ENCODE assay signal across 26 cellular contexts in the genomic region with DNA sequence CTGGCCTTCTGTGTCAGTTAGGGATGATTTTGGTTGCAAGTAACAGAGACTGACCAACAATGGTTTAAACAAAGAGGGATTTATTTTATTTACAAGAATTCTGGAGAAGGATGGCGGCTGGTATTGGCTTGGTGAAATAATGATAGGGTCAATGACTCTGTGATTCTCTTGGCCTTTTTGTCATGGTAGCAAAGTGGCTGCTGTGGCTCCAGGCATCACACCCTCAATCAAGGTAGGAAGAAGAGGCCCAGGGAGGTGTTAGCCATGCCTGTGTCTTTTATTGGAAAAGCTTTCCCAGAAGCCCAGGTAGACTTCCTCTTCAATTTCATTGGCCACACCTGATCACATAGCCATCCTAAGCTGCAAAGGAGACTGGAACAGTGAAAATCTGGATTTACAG. TPM values are rescaled to one million over a fixed set of nuclear protein-coding genes. Genes with fewer than 3 reads are reported as not detected.
DNase-seq lines count a peak whose midpoint lies in the region; ATAC-seq, FAIRE-seq and TF ChIP-seq lines count a peak whose summit lies in the region.
"Had no signal": no experiment of that assay in that cellular context is flagged by ENCODE, and none has a peak within 500 bp of the region (broad histone marks: within the 10 kb centered on the region; RNA-seq: fewer than 3 reads in every experiment).

No MANE protein-coding gene starts in this region.

- H3K4me3 Mint-ChIP-seq in H9: no peak overlapping the region
- H3K4me3 Mint-ChIP-seq in endothelial cell (ENCODE audit: unreplicated experiment): peak overlapping the region; percentile 51
- H3K4me3 Mint-ChIP-seq: CD4-positive, alpha-beta memory T cell had no signal

- no peak overlapping the region for H2BK5ac ChIP-seq in H9 (ENCODE audit: insufficient read length, low read length)

- H3K4me1 ChIP-seq in A549 (peaks cover 32% of the 10 kb centered on the region), H9 (ENCODE audit: insufficient read depth, low read length) (peaks cover 13% of the 10 kb centered on the region; the same call in 1 of the 2 replicates), RWPE2 (ENCODE audit: insufficient read depth, poor library complexity, severe bottlenecking) (peaks cover 19% of the 10 kb centered on the region)

- H3K27me3 ChIP-seq in H9 (ENCODE audit: insufficient read depth, low read length) (no peaks in the 10 kb centered on the region), RWPE2 (ENCODE audit: insufficient read depth, poor library complexity, severe bottlenecking) (no peaks in the 10 kb centered on the region)
- H3K27me3 ChIP-seq: MG63 had no signal

- H4K91ac ChIP-seq in H9 (ENCODE audit: insufficient read length, low read depth, low read length): peak overlapping the region; percentile 53

- DNase-seq in A549 (ENCODE audit: low read depth in 1 of 2, low spot score in 1 of 2) (no peak), H9 (no peak), RWPE2 (ENCODE audit: low spot score) (no peak), endothelial cell (ENCODE audit: low spot score) (no peak)
- no peak for DNase-seq in activated CD4-positive, alpha-beta T cell treated with anti-CD3 and anti-CD28 coated beads for 1 hour
- DNase-seq: C1 segment of cervical spinal cord; CD4-positive, alpha-beta memory T cell; COR-L47; DMS53; GOT3; KG1; NCI-H1105 treated with DMSO at 0.1 percent for 48 hours; NCI-H2029; NCI-H446; NCI-H524 treated with DMSO at 0.1 percent for 48 hours; NCI-H774; Right ventricle myocardium superior had no signal

- no peak overlapping the region for H4K5ac ChIP-seq in H9 (ENCODE audit: insufficient read length, low read depth, low read length)

- H3K9me3 Mint-ChIP-seq in H9: peaks cover 0 to 4% of the 10 kb centered on the region in 2 experiments; a peak in 3 of 5 replicates
- H3K9me3 Mint-ChIP-seq in endothelial cell (ENCODE audit: unreplicated experiment): no peaks in the 10 kb centered on the region
- H3K9me3 Mint-ChIP-seq: CD4-positive, alpha-beta memory T cell had no signal

- H3K4me2 ChIP-seq in A549: peak overlapping the region; percentile 47
- H3K4me2 ChIP-seq in H9 (ENCODE audit: insufficient read depth, insufficient read length, low read length): no peak overlapping the region

- ATAC-seq in A549 (no peak), RWPE2 (ENCODE audit: low read depth) (no peak), GM18511 (IDR thresholded peaks at IDR 0.05; ENCODE audit: unreplicated experiment) (no peak), HG03460 (IDR thresholded peaks at IDR 0.05; ENCODE audit: unreplicated experiment) (no peak), GM21529 (IDR thresholded peaks at IDR 0.05; ENCODE audit: unreplicated experiment) (no peak)

- H3T11ph ChIP-seq in H9 (ENCODE audit: low read length): no peak overlapping the region

- peak overlapping the region; percentile 47 to 73; a peak in 5 of 6 replicates for H3K27ac ChIP-seq in A549
- no peak overlapping the region for H3K27ac ChIP-seq in H9 (ENCODE audit: insufficient read length, low read depth, low read length)
- H3K27ac ChIP-seq in RWPE2 (ENCODE audit: poor library complexity, severe bottlenecking): peak overlapping the region; percentile 54
- H3K27ac ChIP-seq: SK-N-MC had no signal

- no peak for TF ChIP-seq EP300 in A549 (IDR thresholded peaks at IDR 0.05)

- H3K4me3 ChIP-seq in A549 (no peak overlapping the region), RWPE2 (ENCODE audit: severe bottlenecking) (no peak overlapping the region)
- H3K4me3 ChIP-seq: MG63, SK-N-MC had no signal

- TF ChIP-seq CTCF in A549 (IDR thresholded peaks at IDR 0.05): no peak
- no peak for TF ChIP-seq CTCF in H9 (conservative IDR thresholded peaks at IDR 0.05)
- TF ChIP-seq CTCF in RWPE2 (IDR thresholded peaks at IDR 0.05; ENCODE audit: poor library complexity, severe bottlenecking): no peak
- no peak for TF ChIP-seq CTCF in endothelial cell (IDR thresholded peaks at IDR 0.05; ENCODE audit: unreplicated experiment)

- H3K56ac ChIP-seq in H9 (ENCODE audit: insufficient read length, low read depth, low read length): no peak overlapping the region

- no peak overlapping the region for H2BK12ac ChIP-seq in H9 (ENCODE audit: insufficient read length, low read depth, low read length)

- H3K27ac Mint-ChIP-seq in H9: no peak overlapping the region
- no peak overlapping the region for H3K27ac Mint-ChIP-seq in endothelial cell (ENCODE audit: unreplicated experiment)
- H3K27ac Mint-ChIP-seq: CD4-positive, alpha-beta memory T cell had no signal

- H2AK5ac ChIP-seq in H9 (ENCODE audit: insufficient read length, low read length): no peak overlapping the region

- no peaks in the 10 kb centered on the region for H3K36me3 ChIP-seq in RWPE2 (ENCODE audit: low read depth)

- no peak overlapping the region for H2BK20ac ChIP-seq in H9 (ENCODE audit: low read depth, low read length, poor library complexity, severe bottlenecking)

- H3K4me1 Mint-ChIP-seq in H9 (peaks cover 40 to 46% of the 10 kb centered on the region in 2 experiments), endothelial cell (ENCODE audit: unreplicated experiment) (no peaks in the 10 kb centered on the region)

- H3K9ac ChIP-seq in H9 (ENCODE audit: extremely low read depth, insufficient read length, low read length): no peak overlapping the region

- no peak for TF ChIP-seq POLR2A in A549 (IDR thresholded peaks at IDR 0.05; ENCODE audit: low read length)

- H3K79me2 ChIP-seq in H9 (ENCODE audit: insufficient read depth, low read length): no peaks in the 10 kb centered on the region

- H3K18ac ChIP-seq in H9 (ENCODE audit: insufficient read length, low read depth, low read length): no peak overlapping the region

- no peak overlapping the region for H3K23ac ChIP-seq in H9 (ENCODE audit: insufficient read length, low read depth, low read length)

- H4K8ac ChIP-seq in H9 (replicated peaks; ENCODE audit: insufficient read length, low read depth, low read length): no peak overlapping the region

- POLR2A ChIA-PET in A549 (lab: Yijun Ruan, JAX): no interaction called here

- H4K20me1 ChIP-seq in H9 (ENCODE audit: control insufficient read depth, insufficient read depth, insufficient read length): no peaks in the 10 kb centered on the region

- H2BK15ac ChIP-seq in H9 (ENCODE audit: low read depth, low read length): no peak overlapping the region; the same call in 1 of the 2 replicates

- H2AFZ ChIP-seq in H9 (ENCODE audit: low read length): no peak overlapping the region

- WGBS in A549 (ENCODE audit: missing lambda C conversion rate): 93% methylated on average over 1 of the region's 1 CpG
- WGBS in H9 (ENCODE audit: extremely low coverage, insufficient read length, low lambda C conversion rate): no CpG with 5 or more reads among the region's 1 CpG

- H3K9me3 ChIP-seq in A549 (no peaks in the 10 kb centered on the region), H9 (ENCODE audit: control insufficient read depth, low read depth, low read length) (no peaks in the 10 kb centered on the region), RWPE2 (ENCODE audit: severe bottlenecking) (no peaks in the 10 kb centered on the region)
- H3K9me3 ChIP-seq: MG63 had no signal

- no peak for TF ChIP-seq RAD21 in A549 (conservative IDR thresholded peaks at IDR 0.05 in 1 of 2, IDR thresholded peaks at IDR 0.05 in 1 of 2)

- no peak for FAIRE-seq in A549 (lab: Jason Lieb, UNC)
- FAIRE-seq: GM18507 had no signal

- H3K79me1 ChIP-seq in H9 (ENCODE audit: insufficient read depth, low read depth, low read length, poor library complexity, severe bottlenecking): no peaks in the 10 kb centered on the region

- H3K14ac ChIP-seq in H9 (ENCODE audit: insufficient read depth, low read length): peak overlapping the region; percentile 35; the same call in 1 of the 2 replicates

- no peak overlapping the region for H3K4ac ChIP-seq in H9 (ENCODE audit: low read depth, low read length)

- H2BK120ac ChIP-seq in H9 (ENCODE audit: low read depth, low read length, poor library complexity, severe bottlenecking): no peak overlapping the region

- no peaks in the 10 kb centered on the region for H3K23me2 ChIP-seq in H9 (ENCODE audit: insufficient read length, low read depth, low read length, poor library complexity, severe bottlenecking)

- CTCF ChIA-PET in A549 (lab: Yijun Ruan, JAX): no interaction called here

- H3K36me3 Mint-ChIP-seq in H9 (ENCODE audit: insufficient read depth in 1 of 3, low read depth in 3 of 3): no peaks in the 10 kb centered on the region; a peak in 2 of 7 replicates
- H3K36me3 Mint-ChIP-seq in endothelial cell (ENCODE audit: low read depth, unreplicated experiment): no peaks in the 10 kb centered on the region
- H3K36me3 Mint-ChIP-seq: CD4-positive, alpha-beta memory T cell had no signal

- H3K27me3 Mint-ChIP-seq in H9 (ENCODE audit: low read depth) (peaks cover 3% of the 10 kb centered on the region; the same call in 1 of the 2 replicates), endothelial cell (ENCODE audit: unreplicated experiment) (peaks cover 5% of the 10 kb centered on the region)

TF ChIP-seq in A549, 52 proteins besides CTCF, POLR2A, EP300 and RAD21 (continues in another document):
- TF ChIP-seq MAX (IDR thresholded peaks at IDR 0.05) (no peak), SMC3 (IDR thresholded peaks at IDR 0.05) (no peak), USF2 (IDR thresholded peaks at IDR 0.05) (no peak), ZSCAN20 (CRISPR knock-in tag; IDR thresholded peaks at IDR 0.05) (no peak)

RNA-seq across cellular contexts. Expression of gene FAM107A, which starts 13.1 kb away (rescaled TPM):
- polyA plus RNA-seq in A549 (2011; rRNA removed): 0.03 and 0.04 TPM in 2 replicates
- 0.01 and 0.03 TPM in 2 replicates for polyA plus RNA-seq in A549 (2012; cell fraction: cytosol; rRNA removed)
- polyA plus RNA-seq in A549 (2012; cell fraction: nucleus; rRNA removed): 0.01 and 0.05 TPM in 2 replicates
- polyA plus RNA-seq in A549 (2017; fragmentation: RNase III; extraction: RNeasy Plus Mini Kit Qiagen cat#74134 plus additional on column Dnase treatment): not detected in 3 replicates
- not detected in 2 replicates for polyA minus RNA-seq in A549 (2011; rRNA and poly(A)+ RNA removed)
- 0.11 and 0.13 TPM in 2 replicates for total RNA-seq in H9 (2021)
- total RNA-seq in endothelial cell (ENCODE audit: unreplicated experiment): 0.18 TPM
- total RNA-seq: A172; CD4-positive, alpha-beta memory T cell; G401; RPMI7951 had no signal
- polyA plus RNA-seq: CD4-positive, alpha-beta memory T cell had no signal

RNA-seq across cellular contexts. Expression of gene ACOX2, which starts 27.1 kb away (rescaled TPM):
- 23.2 and 35.2 TPM in 2 replicates for polyA plus RNA-seq in A549 (2011; rRNA removed)
- 9.6 and 10.2 TPM in 2 replicates for polyA plus RNA-seq in A549 (2012; cell fraction: cytosol; rRNA removed)
- 7.7 and 8.4 TPM in 2 replicates for polyA plus RNA-seq in A549 (2012; cell fraction: nucleus; rRNA removed)
- 3.7 to 4.9 TPM (median 4.8 TPM) in 3 replicates for polyA plus RNA-seq in A549 (2017; fragmentation: RNase III; extraction: RNeasy Plus Mini Kit Qiagen cat#74134 plus additional on column Dnase treatment)
- 24.1 and 29.1 TPM in 2 replicates for polyA minus RNA-seq in A549 (2011; rRNA and poly(A)+ RNA removed)
- total RNA-seq in H9 (2021): 0.85 and 1.6 TPM in 2 replicates
- 1.1 TPM for total RNA-seq in endothelial cell (ENCODE audit: unreplicated experiment)
- total RNA-seq: CD4-positive, alpha-beta memory T cell had no signal
- polyA plus RNA-seq: CD4-positive, alpha-beta memory T cell had no signal
